Comparison of ENCODE assay signal across 24 cellular contexts in genomic region chr7:108143658-108144420, GRCh38. TPM values are rescaled to one million over a fixed set of nuclear protein-coding genes. Genes with fewer than 3 reads are reported as not detected.
"Had no signal": no experiment of that assay in that cellular context is flagged by ENCODE, and none has a peak within 500 bp of the region (broad histone marks: within the 10 kb centered on the region; RNA-seq: fewer than 3 reads in every experiment).

No MANE protein-coding gene starts in this region.

- DNase-seq: activated CD4-positive, CD25-positive, alpha-beta regulatory T cell; activated CD8-positive, alpha-beta memory T cell treated with anti-CD3 and anti-CD28 coated beads, Interleukin-2, amount 50 U/mL, for 48 hours; activated CD8-positive, alpha-beta T cell treated with anti-CD3 and anti-CD28 coated beads, Interleukin-2, amount 10 ng/mL, durations not matched to agents 7 days and 5 days; activated gamma-delta T cell; activated T-cell treated with anti-CD3 and anti-CD28 coated beads, Interleukin-2, amount 50 U/mL, for 72 hours; amygdala; body of pancreas; central memory CD4-positive, alpha-beta T cell; colonic mucosa; esophagus squamous epithelium; foreskin fibroblast; glutamatergic neuron; kidney; left lung; mucosa of descending colon; naive thymus-derived CD4-positive, alpha-beta T cell; stimulated activated CD4-positive, alpha-beta T cell treated with anti-CD3 and anti-CD28 coated beads, Interleukin-1b, Interleukin-23, amount 100 ng/mL, for 48 hours; substantia nigra had no signal

- H3K27ac Mint-ChIP-seq: activated CD8-positive, alpha-beta T cell treated with anti-CD3 and anti-CD28 coated beads, Interleukin-2, amount 10 ng/mL, durations not matched to agents 7 days and 5 days; activated T-cell treated with anti-CD3 and anti-CD28 coated beads, Interleukin-2, amount 50 U/mL, for 72 hours; memory B cell; naive thymus-derived CD4-positive, alpha-beta T cell; stimulated activated memory B cell treated with anti-CD40 and anti-IgM and Interleukin-4, amounts not matched to agents 10 μg/mL and 1 μg/mL and 100 μg/mL, for 72 hours had no signal

- H3K4me1 Mint-ChIP-seq: stimulated activated memory B cell treated with anti-CD40 and anti-IgM and Interleukin-4, amounts not matched to agents 10 μg/mL and 1 μg/mL and 100 μg/mL, for 72 hours had no signal

- FAIRE-seq: kidney had no signal

- ATAC-seq: activated CD8-positive, alpha-beta T cell treated with anti-CD3 and anti-CD28 coated beads, Interleukin-2, amount 10 ng/mL, durations not matched to agents 7 days and 5 days; activated naive CD4-positive, alpha-beta T cell treated with anti-CD3 and anti-CD28 coated beads, Interleukin-2, amount 50 U/mL, for 72 hours; activated T-cell treated with anti-CD3 and anti-CD28 coated beads, Interleukin-2, amount 50 U/mL, for 72 hours; body of pancreas; left lung; naive thymus-derived CD4-positive, alpha-beta T cell; stimulated activated memory B cell treated with anti-CD40 and anti-IgM and Interleukin-4, amounts not matched to agents 10 μg/mL and 1 μg/mL and 100 μg/mL, for 72 hours had no signal

- H2AFZ ChIP-seq: parathyroid adenoma had no signal

- H3K9me3 Mint-ChIP-seq: activated CD4-positive, alpha-beta T cell treated with anti-CD3 and anti-CD28 coated beads, Interleukin-2, amount 10 ng/mL, durations not matched to agents 24 days and 14 days; activated naive CD4-positive, alpha-beta T cell treated with anti-CD3 and anti-CD28 coated beads, Interleukin-2, amount 50 U/mL, for 72 hours; activated T-cell treated with anti-CD3 and anti-CD28 coated beads, Interleukin-2, amount 50 U/mL, for 72 hours; memory B cell; naive thymus-derived CD4-positive, alpha-beta T cell; stimulated activated memory B cell treated with anti-CD40 and anti-IgM and Interleukin-4, amounts not matched to agents 10 μg/mL and 1 μg/mL and 100 μg/mL, for 72 hours had no signal

- H3K79me2 ChIP-seq: parathyroid adenoma had no signal

- H3K9me3 ChIP-seq: body of pancreas, colonic mucosa, esophagus squamous epithelium, left lung, mucosa of descending colon, tibial nerve had no signal

- H3K4me3 ChIP-seq: body of pancreas, colonic mucosa, esophagus squamous epithelium, left lung, mucosa of descending colon, tibial nerve had no signal

- H3K36me3 Mint-ChIP-seq: activated naive CD4-positive, alpha-beta T cell treated with anti-CD3 and anti-CD28 coated beads, Interleukin-2, amount 50 U/mL, for 72 hours; memory B cell; naive thymus-derived CD4-positive, alpha-beta T cell; stimulated activated memory B cell treated with anti-CD40 and anti-IgM and Interleukin-4, amounts not matched to agents 10 μg/mL and 1 μg/mL and 100 μg/mL, for 72 hours had no signal

- H3K27me3 Mint-ChIP-seq: stimulated activated memory B cell treated with anti-CD40 and anti-IgM and Interleukin-4, amounts not matched to agents 10 μg/mL and 1 μg/mL and 100 μg/mL, for 72 hours had no signal

- H3K4me1 ChIP-seq: body of pancreas, colonic mucosa, parathyroid adenoma had no signal

- H3K27ac ChIP-seq: body of pancreas, colonic mucosa, left lung, parathyroid adenoma, tibial nerve had no signal

- H3K36me3 ChIP-seq: colonic mucosa, esophagus squamous epithelium, left lung, tibial nerve had no signal

- H3K27me3 ChIP-seq: body of pancreas, colonic mucosa, left lung, tibial nerve had no signal

- H3K9ac ChIP-seq: parathyroid adenoma had no signal

- H3K4me3 Mint-ChIP-seq: activated CD4-positive, alpha-beta T cell treated with anti-CD3 and anti-CD28 coated beads, Interleukin-2, amount 10 ng/mL, durations not matched to agents 24 days and 14 days; activated CD8-positive, alpha-beta T cell treated with anti-CD3 and anti-CD28 coated beads, Interleukin-2, amount 10 ng/mL, durations not matched to agents 7 days and 5 days; activated T-cell treated with anti-CD3 and anti-CD28 coated beads, Interleukin-2, amount 50 U/mL, for 72 hours; memory B cell; naive thymus-derived CD4-positive, alpha-beta T cell; stimulated activated memory B cell treated with anti-CD40 and anti-IgM and Interleukin-4, amounts not matched to agents 10 μg/mL and 1 μg/mL and 100 μg/mL, for 72 hours had no signal

RNA-seq across cellular contexts. Expression of gene LAMB4, which starts 13.7 kb away (rescaled TPM):
- total RNA-seq: activated CD4-positive, alpha-beta T cell treated with anti-CD3 and anti-CD28 coated beads, Interleukin-2, amount 10 ng/mL, durations not matched to agents 24 days and 14 days; activated CD8-positive, alpha-beta T cell treated with anti-CD3 and anti-CD28 coated beads, Interleukin-2, amount 10 ng/mL, durations not matched to agents 7 days and 5 days; activated naive CD4-positive, alpha-beta T cell treated with anti-CD3 and anti-CD28 coated beads, Interleukin-2, amount 50 U/mL, for 72 hours; activated T-cell treated with anti-CD3 and anti-CD28 coated beads, Interleukin-2, amount 50 U/mL, for 72 hours had no signal
- polyA plus RNA-seq: naive thymus-derived CD4-positive, alpha-beta T cell had no signal
